Comparison of ENCODE assay signal across 8 cellular contexts in the genomic region with DNA sequence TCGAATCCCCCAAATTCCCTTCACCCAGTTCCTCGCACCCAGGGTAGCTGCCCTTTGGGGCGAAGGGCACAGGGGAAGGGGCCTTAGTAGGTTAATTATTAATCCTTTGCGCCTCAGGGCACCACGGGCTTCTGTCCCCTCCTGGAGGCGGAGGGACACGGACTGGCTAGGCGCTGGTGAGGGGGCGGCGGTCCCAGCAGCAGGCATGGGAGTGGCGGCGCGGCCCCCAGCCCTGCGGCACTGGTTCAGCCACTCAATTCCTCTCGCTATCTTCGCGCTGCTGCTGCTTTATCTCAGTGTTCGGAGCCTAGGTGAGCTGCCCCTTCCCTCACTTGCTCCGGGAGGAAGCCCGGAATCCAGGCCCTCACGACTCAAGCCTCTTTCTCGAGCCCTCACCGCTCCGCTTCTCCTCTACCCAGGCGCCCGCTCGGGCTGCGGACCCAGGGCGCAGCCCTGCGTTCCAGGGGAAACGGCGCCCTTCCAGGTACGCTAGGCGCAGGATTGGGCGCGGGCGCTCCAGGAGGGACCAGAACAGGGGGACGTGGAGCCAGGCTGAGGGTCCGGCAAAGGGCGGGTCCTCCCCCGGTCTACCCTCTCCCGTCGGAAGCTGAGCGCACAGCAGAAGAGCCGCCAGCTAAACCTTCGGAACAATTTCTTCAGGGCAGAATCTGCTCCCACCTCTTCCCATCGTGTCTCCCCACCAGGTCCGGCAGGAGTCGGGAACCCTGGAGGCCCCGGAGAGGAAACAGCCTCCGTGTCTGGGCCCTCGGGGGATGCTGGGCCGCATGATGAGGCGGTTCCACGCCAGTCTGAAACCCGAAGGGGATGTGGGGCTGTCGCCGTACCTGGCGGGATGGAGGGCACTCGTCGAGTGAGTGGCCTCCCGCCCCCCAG. TPM values are rescaled to one million over a fixed set of nuclear protein-coding genes. Genes with fewer than 3 reads are reported as not detected.
DNase-seq lines count a peak whose midpoint lies in the region; ATAC-seq, FAIRE-seq and TF ChIP-seq lines count a peak whose summit lies in the region.

TSS of gene GLTPD2 (plus strand) at position 158 of the 894 bp plus-strand sequence. CDS start at position 206, 48 bp downstream.

- H3K79me2 ChIP-seq in ACC112 (ENCODE audit: control insufficient read depth, insufficient read depth, low read length, unreplicated experiment): peaks cover 7% of the 10 kb centered on the region

- TF ChIP-seq POLR2A in H54 (IDR thresholded peaks at IDR 0.05; ENCODE audit: low read depth, low read length): no peak

- H3K27me3 Mint-ChIP-seq in activated T-helper 1 cell treated with anti-CD3 and anti-CD28 coated beads, Interleukin-12 subunit alpha, Interleukin-12 subunit beta, Interleukin-2, Interleukin-4 antibody, amounts not matched to agents 30 ng/mL and 10 ng/mL and 1 ng/mL, durations not matched to agents 14 hours and 24 hours and 36 hours (ENCODE audit: insufficient read depth): peaks cover 54% of the 10 kb centered on the region
- H3K27me3 Mint-ChIP-seq in stimulated activated naive B cell treated with anti-CD40 and anti-IgM and Interleukin-4, amounts not matched to agents 10 μg/mL and 1 μg/mL and 100 μg/mL, for 72 hours: peaks cover 40 to 63% of the 10 kb centered on the region in 2 donors

- TF ChIP-seq CTCF in D721Med (IDR thresholded peaks at IDR 0.05; ENCODE audit: insufficient read depth, missing control alignments): no peak

- H3K4me1 ChIP-seq in ACC112 (ENCODE audit: control insufficient read depth, insufficient read depth, low read length, unreplicated experiment) (peaks cover 36% of the 10 kb centered on the region), iPS-20b (ENCODE audit: insufficient read depth, low read length) (peaks cover 3% of the 10 kb centered on the region; the same call in 1 of the 2 replicates)

- H3K9me3 Mint-ChIP-seq in activated T-helper 1 cell treated with anti-CD3 and anti-CD28 coated beads, Interleukin-12 subunit alpha, Interleukin-12 subunit beta, Interleukin-2, Interleukin-4 antibody, amounts not matched to agents 30 ng/mL and 10 ng/mL and 1 ng/mL, durations not matched to agents 14 hours and 24 hours and 36 hours: no peaks in the 10 kb centered on the region
- no peaks in the 10 kb centered on the region for H3K9me3 Mint-ChIP-seq in stimulated activated naive B cell treated with anti-CD40 and anti-IgM and Interleukin-4, amounts not matched to agents 10 μg/mL and 1 μg/mL and 100 μg/mL, for 72 hours

- H3K4me3 Mint-ChIP-seq in activated T-helper 1 cell treated with anti-CD3 and anti-CD28 coated beads, Interleukin-12 subunit alpha, Interleukin-12 subunit beta, Interleukin-2, Interleukin-4 antibody, amounts not matched to agents 30 ng/mL and 10 ng/mL and 1 ng/mL, durations not matched to agents 14 hours and 24 hours and 36 hours: peak within 1 kb of the TSS; percentile 73
- peak within 1 kb of the TSS; percentile 88 to 96 for H3K4me3 Mint-ChIP-seq in stimulated activated naive B cell treated with anti-CD40 and anti-IgM and Interleukin-4, amounts not matched to agents 10 μg/mL and 1 μg/mL and 100 μg/mL, for 72 hours

- peaks cover 7% of the 10 kb centered on the region for H3K27me3 ChIP-seq in ACC112 (ENCODE audit: insufficient read depth, low read length)
- H3K27me3 ChIP-seq in iPS-20b (ENCODE audit: insufficient read depth, low read length): peaks cover 74% of the 10 kb centered on the region

- H3K36me3 ChIP-seq in ACC112 (ENCODE audit: insufficient read depth, low read length) (no peaks in the 10 kb centered on the region), iPS-20b (ENCODE audit: insufficient read depth, low read depth, low read length) (no peaks in the 10 kb centered on the region)

- peak within 1 kb of the TSS; percentile 98 for H3K4me3 ChIP-seq in ACC112 (ENCODE audit: low read depth, low read length)
- peak within 1 kb of the TSS; percentile 77 for H3K4me3 ChIP-seq in iPS-20b (ENCODE audit: low read length)

- DNase-seq in activated T-helper 1 cell treated with anti-CD3 and anti-CD28 coated beads, Interleukin-12 subunit alpha, Interleukin-12 subunit beta, Interleukin-2, Interleukin-4 antibody, amounts not matched to agents 30 ng/mL and 10 ng/mL and 1 ng/mL, durations not matched to agents 14 hours and 24 hours and 36 hours (ENCODE audit: low spot score): no peak
- no peak for DNase-seq in stimulated activated naive B cell treated with anti-CD40 and anti-IgM and Interleukin-4, amounts not matched to agents 10 μg/mL and 1 μg/mL and 100 μg/mL, for 72 hours
- DNase-seq in H54 (ENCODE audit: insufficient read length, low spot score) (no peak), D721Med (ENCODE audit: insufficient read length, low spot score) (no peak), dedifferentiated amniotic fluid mesenchymal stem cell (ENCODE audit: extremely low spot score) (no peak)

- no peaks in the 10 kb centered on the region for H3K9me3 ChIP-seq in iPS-20b (ENCODE audit: insufficient read depth, low read depth, low read length)

- ATAC-seq in GM21390 (IDR thresholded peaks at IDR 0.05; ENCODE audit: unreplicated experiment): peak; percentile 11
- ATAC-seq in stimulated activated naive B cell treated with anti-CD40 and anti-IgM and Interleukin-4, amounts not matched to agents 10 μg/mL and 1 μg/mL and 100 μg/mL, for 72 hours (replicated peaks): no peak

- intact Hi-C loops in activated T-helper 1 cell treated with anti-CD3 and anti-CD28 coated beads, Interleukin-12 subunit alpha, Interleukin-12 subunit beta, Interleukin-2, Interleukin-4 antibody, amounts not matched to agents 30 ng/mL and 10 ng/mL and 1 ng/mL, durations not matched to agents 14 hours and 24 hours and 36 hours (cut with micrococcal nuclease): loop anchor here (5.0 kb wide), 1 partner anchor 147 kb away; the partner anchor contains the start of gene ALOX15

- no peak for FAIRE-seq in H54 (lab: Jason Lieb, UNC)
- no peak for FAIRE-seq in D721Med (lab: Jason Lieb, UNC)

- H2AFZ ChIP-seq in ACC112 (ENCODE audit: low read length, unreplicated experiment): peak within 1 kb of the TSS; percentile 39

- H3K9ac ChIP-seq in iPS-20b (ENCODE audit: low read depth, low read length): peak within 1 kb of the TSS; percentile 56

- H3K36me3 Mint-ChIP-seq in activated T-helper 1 cell treated with anti-CD3 and anti-CD28 coated beads, Interleukin-12 subunit alpha, Interleukin-12 subunit beta, Interleukin-2, Interleukin-4 antibody, amounts not matched to agents 30 ng/mL and 10 ng/mL and 1 ng/mL, durations not matched to agents 14 hours and 24 hours and 36 hours (ENCODE audit: low read depth): peaks cover 4% of the 10 kb centered on the region
- no peaks in the 10 kb centered on the region for H3K36me3 Mint-ChIP-seq in stimulated activated naive B cell treated with anti-CD40 and anti-IgM and Interleukin-4, amounts not matched to agents 10 μg/mL and 1 μg/mL and 100 μg/mL, for 72 hours

- peak within 1 kb of the TSS; percentile 85 for H3K27ac ChIP-seq in ACC112 (ENCODE audit: low read depth, low read length)
- H3K27ac ChIP-seq in iPS-20b (ENCODE audit: low read length): no peak within 1 kb of the TSS

- H3K4me1 Mint-ChIP-seq in activated T-helper 1 cell treated with anti-CD3 and anti-CD28 coated beads, Interleukin-12 subunit alpha, Interleukin-12 subunit beta, Interleukin-2, Interleukin-4 antibody, amounts not matched to agents 30 ng/mL and 10 ng/mL and 1 ng/mL, durations not matched to agents 14 hours and 24 hours and 36 hours (ENCODE audit: low read depth): peaks cover 36% of the 10 kb centered on the region
- H3K4me1 Mint-ChIP-seq in stimulated activated naive B cell treated with anti-CD40 and anti-IgM and Interleukin-4, amounts not matched to agents 10 μg/mL and 1 μg/mL and 100 μg/mL, for 72 hours: peaks cover 17 to 46% of the 10 kb centered on the region in 2 donors

- H3K27ac Mint-ChIP-seq in activated T-helper 1 cell treated with anti-CD3 and anti-CD28 coated beads, Interleukin-12 subunit alpha, Interleukin-12 subunit beta, Interleukin-2, Interleukin-4 antibody, amounts not matched to agents 30 ng/mL and 10 ng/mL and 1 ng/mL, durations not matched to agents 14 hours and 24 hours and 36 hours: peak within 1 kb of the TSS; percentile 48
- H3K27ac Mint-ChIP-seq in stimulated activated naive B cell treated with anti-CD40 and anti-IgM and Interleukin-4, amounts not matched to agents 10 μg/mL and 1 μg/mL and 100 μg/mL, for 72 hours: peak within 1 kb of the TSS; percentile 79

RNA-seq across cellular contexts. Expression of gene GLTPD2, which starts in this region (rescaled TPM):
- total RNA-seq in activated T-helper 1 cell treated with anti-CD3 and anti-CD28 coated beads, Interleukin-12 subunit alpha, Interleukin-12 subunit beta, Interleukin-2, Interleukin-4 antibody, amounts not matched to agents 30 ng/mL and 10 ng/mL and 1 ng/mL, durations not matched to agents 14 hours and 24 hours and 36 hours: not detected in 2 replicates
